Comparison of ENCODE assay signal across 33 cellular contexts in genomic region chr6:132244744-132245143, GRCh38.
"Had no signal": no experiment of that assay in that cellular context is flagged by ENCODE, and none has a peak within 500 bp of the region (broad histone marks: within the 10 kb centered on the region; RNA-seq: fewer than 3 reads in every experiment).

No MANE protein-coding gene starts in this region.

- H3K9me3 Mint-ChIP-seq: naive thymus-derived CD8-positive, alpha-beta T cell; natural killer cell treated with Interleukin-12 subunit alpha and Interleukin-12 subunit beta and Interleukin-15 and Interleukin-18, amount 100 ng/mL, for 72 hours; nephron progenitor cell; stimulated activated memory B cell treated with anti-CD40 and anti-IgM and Interleukin-4, amounts not matched to agents 10 μg/mL and 1 μg/mL and 100 μg/mL, for 72 hours; stimulated activated naive CD8-positive, alpha-beta T cell treated with anti-CD3 and anti-CD28 coated beads, Interleukin-15, amount 100 ng/mL, for 72 hours; type B pancreatic cell had no signal

- H3K4me3 ChIP-seq: ovary, psoas muscle, skin epidermis, smooth muscle cell, spleen, suprapubic skin, testis, tibial artery, transverse colon, upper lobe of right lung, uterus had no signal

- H3K4me1 Mint-ChIP-seq: naive thymus-derived CD8-positive, alpha-beta T cell; nephron progenitor cell; neural crest cell; stimulated activated naive CD8-positive, alpha-beta T cell treated with anti-CD3 and anti-CD28 coated beads, Interleukin-15, amount 100 ng/mL, for 72 hours had no signal

- H3K27me3 Mint-ChIP-seq: stimulated activated memory B cell treated with anti-CD40 and anti-IgM and Interleukin-4, amounts not matched to agents 10 μg/mL and 1 μg/mL and 100 μg/mL, for 72 hours; type B pancreatic cell had no signal

- H3K4me1 ChIP-seq: parathyroid adenoma, psoas muscle, spleen, testis, tibial artery, transverse colon, upper lobe of right lung, uterus had no signal

- H3K36me3 ChIP-seq: neutrophil, ovary, spleen, suprapubic skin, tibial artery, transverse colon, upper lobe of right lung, uterus had no signal

- ATAC-seq: naive thymus-derived CD8-positive, alpha-beta T cell; natural killer cell treated with Interleukin-12 subunit alpha and Interleukin-12 subunit beta and Interleukin-15 and Interleukin-18, amount 100 ng/mL, for 72 hours; psoas muscle; right cardiac atrium; sciatic nerve; stimulated activated memory B cell treated with anti-CD40 and anti-IgM and Interleukin-4, amounts not matched to agents 10 μg/mL and 1 μg/mL and 100 μg/mL, for 72 hours; stimulated activated naive CD8-positive, alpha-beta T cell treated with anti-CD3 and anti-CD28 coated beads, Interleukin-15, amount 100 ng/mL, for 72 hours; stimulated activated naive CD8-positive, alpha-beta T cell treated with anti-CD3 and anti-CD28 coated beads, Interleukin-15, Interleukin-2, amounts not matched to agents 100 U/mL and 50 U/mL, for 24 hours; upper lobe of right lung had no signal

- H2AFZ ChIP-seq: parathyroid adenoma had no signal

- H3K27ac Mint-ChIP-seq: naive thymus-derived CD8-positive, alpha-beta T cell; natural killer cell treated with Interleukin-12 subunit alpha and Interleukin-12 subunit beta and Interleukin-15 and Interleukin-18, amount 100 ng/mL, for 72 hours; nephron progenitor cell; progenitor cell of endocrine pancreas; stimulated activated memory B cell treated with anti-CD40 and anti-IgM and Interleukin-4, amounts not matched to agents 10 μg/mL and 1 μg/mL and 100 μg/mL, for 72 hours; stimulated activated naive CD8-positive, alpha-beta T cell treated with anti-CD3 and anti-CD28 coated beads, Interleukin-15, amount 100 ng/mL, for 72 hours; type B pancreatic cell had no signal

- H3K36me3 Mint-ChIP-seq: naive thymus-derived CD8-positive, alpha-beta T cell; natural killer cell treated with Interleukin-12 subunit alpha and Interleukin-12 subunit beta and Interleukin-15 and Interleukin-18, amount 100 ng/mL, for 72 hours; stimulated activated memory B cell treated with anti-CD40 and anti-IgM and Interleukin-4, amounts not matched to agents 10 μg/mL and 1 μg/mL and 100 μg/mL, for 72 hours; type B pancreatic cell had no signal

- H3K27ac ChIP-seq: neutrophil, ovary, parathyroid adenoma, psoas muscle, skin epidermis, spleen, suprapubic skin, testis, tibial artery, transverse colon, upper lobe of right lung, uterus had no signal

- H3K9ac ChIP-seq: parathyroid adenoma had no signal

- DNase-seq: naive thymus-derived CD8-positive, alpha-beta T cell; nephron progenitor cell; nucleus accumbens; ovary; posterior cingulate gyrus; psoas muscle; right cardiac atrium; spleen; stimulated activated CD4-positive, alpha-beta T cell treated with anti-CD3 and anti-CD28 coated beads, Interleukin-12 subunit alpha, Interleukin-12 subunit beta, amount 100 ng/mL, for 4 hours; stimulated activated CD4-positive, alpha-beta T cell treated with anti-CD3 and anti-CD28 coated beads, Interleukin-1b, Interleukin-23, amount 100 ng/mL, for 48 hours; stimulated activated CD4-positive, alpha-beta T cell treated with anti-CD3 and anti-CD28 coated beads, Interleukin-4, amount 100 ng/mL, for 1 hour; stimulated activated CD4-positive, alpha-beta T cell treated with anti-CD3 and anti-CD28 coated beads, Interleukin-4, amount 100 ng/mL, for 4 hours; stimulated activated CD8-positive, alpha-beta memory T cell treated with anti-CD3 and anti-CD28 coated beads, Interleukin-4, amount 100 ng/mL, for 48 hours; stimulated activated naive CD4-positive, alpha-beta T cell; stimulated activated naive CD8-positive, alpha-beta T cell treated with anti-CD3 and anti-CD28 coated beads, Interleukin-15, amount 100 ng/mL, for 72 hours; stimulated activated naive CD8-positive, alpha-beta T cell treated with anti-CD3 and anti-CD28 coated beads, Interleukin-15, Interleukin-2, amounts not matched to agents 100 U/mL and 50 U/mL, for 24 hours; substantia nigra; testis; tibial artery; transverse colon; upper lobe of right lung; uterus had no signal

- H3K27me3 ChIP-seq: neutrophil, ovary, spleen, suprapubic skin, testis, tibial artery, transverse colon, upper lobe of right lung, uterus had no signal

- H3K9me3 ChIP-seq: neutrophil, ovary, psoas muscle, spleen, suprapubic skin, testis, tibial artery, transverse colon, upper lobe of right lung, uterus had no signal

- H3K4me2 ChIP-seq: smooth muscle cell had no signal

- H3K4me3 Mint-ChIP-seq: naive thymus-derived CD8-positive, alpha-beta T cell; natural killer cell treated with Interleukin-12 subunit alpha and Interleukin-12 subunit beta and Interleukin-15 and Interleukin-18, amount 100 ng/mL, for 72 hours; nephron progenitor cell; neural crest cell; stimulated activated memory B cell treated with anti-CD40 and anti-IgM and Interleukin-4, amounts not matched to agents 10 μg/mL and 1 μg/mL and 100 μg/mL, for 72 hours; stimulated activated naive CD8-positive, alpha-beta T cell treated with anti-CD3 and anti-CD28 coated beads, Interleukin-15, amount 100 ng/mL, for 72 hours; type B pancreatic cell had no signal

- H3K79me2 ChIP-seq: parathyroid adenoma had no signal
